ENCODE assay signal across 20 cellular contexts in the genomic region with DNA sequence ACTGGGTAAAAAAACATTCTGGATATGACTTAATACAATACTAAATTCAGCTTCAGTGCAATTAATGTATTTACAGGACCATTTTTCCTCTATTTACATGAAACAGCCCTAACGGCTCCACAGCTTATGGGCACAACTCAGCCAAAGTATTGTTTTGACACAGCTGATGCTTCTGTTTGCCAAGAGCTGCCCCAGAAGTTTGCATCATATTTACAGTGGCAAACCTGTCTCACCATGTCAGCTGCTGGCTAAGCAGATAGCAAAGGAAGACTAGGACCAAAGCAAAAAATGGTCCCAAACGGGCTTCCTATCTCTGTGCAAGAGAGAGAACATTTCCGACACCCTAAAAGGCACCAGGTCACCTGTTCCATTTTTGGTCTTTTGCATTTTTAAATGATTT.
"Had no signal": no experiment of that assay in that cellular context is flagged by ENCODE, and none has a peak within 500 bp of the region (broad histone marks: within the 10 kb centered on the region; RNA-seq: fewer than 3 reads in every experiment).

No MANE protein-coding gene starts in this region.

- H3K36me3 Mint-ChIP-seq: activated naive CD8-positive, alpha-beta T cell treated with anti-CD3 and anti-CD28 coated beads, Interleukin-2, amount 10 ng/mL, durations not matched to agents 7 days and 5 days; WTC11 had no signal

- H3K4me1 Mint-ChIP-seq: activated naive CD8-positive, alpha-beta T cell treated with anti-CD3 and anti-CD28 coated beads, Interleukin-2, amount 10 ng/mL, durations not matched to agents 7 days and 5 days; T-helper 17 cell had no signal

- ATAC-seq: activated CD8-positive, alpha-beta T cell treated with anti-CD3 and anti-CD28 coated beads, Interleukin-2, amount 10 ng/mL, durations not matched to agents 7 days and 5 days; T-helper 17 cell; WTC11 had no signal

- H3K27me3 Mint-ChIP-seq: activated naive CD8-positive, alpha-beta T cell treated with anti-CD3 and anti-CD28 coated beads, Interleukin-2, amount 10 ng/mL, durations not matched to agents 7 days and 5 days; T-helper 17 cell had no signal

- H3K4me3 ChIP-seq: adrenal gland had no signal

- H3K27ac ChIP-seq: adrenal gland had no signal

- H3K27me3 ChIP-seq: adrenal gland had no signal

- H3K27ac Mint-ChIP-seq: activated CD8-positive, alpha-beta T cell treated with anti-CD3 and anti-CD28 coated beads, Interleukin-2, amount 10 ng/mL, durations not matched to agents 7 days and 5 days; activated naive CD8-positive, alpha-beta T cell treated with anti-CD3 and anti-CD28 coated beads, Interleukin-2, amount 10 ng/mL, durations not matched to agents 7 days and 5 days; T-helper 17 cell; WTC11 had no signal

- H3K36me3 ChIP-seq: adrenal gland had no signal

- H3K9me3 Mint-ChIP-seq: activated naive CD8-positive, alpha-beta T cell treated with anti-CD3 and anti-CD28 coated beads, Interleukin-2, amount 10 ng/mL, durations not matched to agents 7 days and 5 days; WTC11 had no signal

- H3K9me3 ChIP-seq: adrenal gland had no signal

- H3K4me3 Mint-ChIP-seq: activated CD8-positive, alpha-beta T cell treated with anti-CD3 and anti-CD28 coated beads, Interleukin-2, amount 10 ng/mL, durations not matched to agents 7 days and 5 days; activated naive CD8-positive, alpha-beta T cell treated with anti-CD3 and anti-CD28 coated beads, Interleukin-2, amount 10 ng/mL, durations not matched to agents 7 days and 5 days; T-helper 17 cell; WTC11 had no signal

- DNase-seq: activated CD4-positive, alpha-beta T cell treated with anti-CD3 and anti-CD28 coated beads for 48 hours; activated CD4-positive, alpha-beta T cell treated with anti-CD3 and anti-CD28 coated beads, Interleukin-2, amount 50 U/mL, for 4 hours; activated CD4-positive, CD25-positive, alpha-beta regulatory T cell treated with anti-CD3 and anti-CD28 coated beads, Interleukin-2, amount 50 U/mL, for 72 hours; activated CD8-positive, alpha-beta memory T cell treated with anti-CD3 and anti-CD28 coated beads, Interleukin-2, amount 50 U/mL, for 48 hours; activated CD8-positive, alpha-beta T cell treated with anti-CD3 and anti-CD28 coated beads, Interleukin-2, amount 10 ng/mL, durations not matched to agents 7 days and 5 days; activated naive CD4-positive, alpha-beta T cell treated with anti-CD3 and anti-CD28 coated beads, Interleukin-2, amount 50 U/mL, for 16 hours; activated naive CD8-positive, alpha-beta T cell treated with anti-CD3 and anti-CD28 coated beads, Interleukin-2, amount 10 ng/mL, durations not matched to agents 7 days and 5 days; activated T-cell treated with anti-CD3 and anti-CD28 coated beads, Interleukin-2, amount 50 U/mL, for 1 hour; adrenal gland; anterior cingulate cortex; cerebellar nuclear complex; NCI-H1105; NCI-H1436; NCI-H1694 treated with DMSO at 0.1 percent for 48 hours; NCI-H2029 treated with DMSO at 0.1 percent for 48 hours; NCI-H69; SIG-M5; T-helper 17 cell; T-helper 9 cell had no signal
